Comparison of ENCODE assay signal across 30 cellular contexts in the genomic region with DNA sequence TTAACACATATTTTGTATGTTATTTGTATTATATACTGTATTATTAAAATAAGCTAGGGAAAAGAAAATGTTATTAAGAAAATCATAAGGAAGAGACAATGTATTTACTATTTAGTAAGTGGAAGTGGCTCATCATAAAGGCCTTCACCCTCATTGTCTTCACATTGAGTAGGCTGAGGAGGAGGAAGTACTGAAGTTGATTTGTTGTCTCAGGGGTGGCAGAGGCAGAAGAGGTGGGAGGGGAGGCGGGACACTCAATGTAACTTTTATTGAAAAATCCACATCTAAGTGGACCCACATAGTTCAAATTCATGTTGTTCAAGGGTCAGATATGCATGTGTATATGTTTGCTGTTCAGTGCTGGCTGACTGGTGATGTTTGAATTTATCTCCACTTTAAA.
"Had no signal": no experiment of that assay in that cellular context is flagged by ENCODE, and none has a peak within 500 bp of the region (broad histone marks: within the 10 kb centered on the region; RNA-seq: fewer than 3 reads in every experiment).

No MANE protein-coding gene starts in this region.

- H3K36me3 Mint-ChIP-seq: activated CD4-positive, alpha-beta memory T cell treated with anti-CD3 and anti-CD28 coated beads for 36 hours; activated naive CD4-positive, alpha-beta T cell treated with anti-CD3 and anti-CD28 coated beads, Interleukin-2, amount 10 ng/mL, durations not matched to agents 7 days and 5 days; activated naive CD8-positive, alpha-beta T cell; WTC11 had no signal

- H3K4me3 Mint-ChIP-seq: activated CD4-positive, alpha-beta memory T cell treated with anti-CD3 and anti-CD28 coated beads for 36 hours; activated CD4-positive, alpha-beta T cell treated with anti-CD3 and anti-CD28 coated beads for 36 hours; activated naive CD4-positive, alpha-beta T cell treated with anti-CD3 and anti-CD28 coated beads, Interleukin-2, amount 10 ng/mL, durations not matched to agents 7 days and 5 days; activated naive CD8-positive, alpha-beta T cell; activated T-cell treated with anti-CD3 and anti-CD28 coated beads, Interleukin-2, amount 50 U/mL, for 4 hours; activated T-helper 1 cell treated with anti-CD3 and anti-CD28 coated beads, Interleukin-12 subunit alpha, Interleukin-12 subunit beta, Interleukin-2, Interleukin-4 antibody, amounts not matched to agents 30 ng/mL and 10 ng/mL and 1 ng/mL, durations not matched to agents 14 hours and 24 hours and 36 hours; central memory CD8-positive, alpha-beta T cell; T-helper 1 cell treated with Interleukin-12 subunit alpha and Interleukin-12 subunit beta and Interleukin-4 antibody, amounts not matched to agents 30 μg/mL and 1 μg/mL, for 36 hours; T-helper 2 cell treated with Interferon-gamma antibody and Interleukin-4, amounts not matched to agents 5 μg/mL and 100 μg/mL, for 36 hours; WTC11 had no signal

- H3K9me3 Mint-ChIP-seq: activated CD4-positive, alpha-beta memory T cell treated with anti-CD3 and anti-CD28 coated beads for 36 hours; activated naive CD4-positive, alpha-beta T cell treated with anti-CD3 and anti-CD28 coated beads, Interleukin-2, amount 10 ng/mL, durations not matched to agents 7 days and 5 days; activated T-cell treated with anti-CD3 and anti-CD28 coated beads, Interleukin-2, amount 50 U/mL, for 4 hours; activated T-helper 1 cell treated with anti-CD3 and anti-CD28 coated beads, Interleukin-12 subunit alpha, Interleukin-12 subunit beta, Interleukin-2, Interleukin-4 antibody, amounts not matched to agents 30 ng/mL and 10 ng/mL and 1 ng/mL, durations not matched to agents 14 hours and 24 hours and 36 hours; central memory CD8-positive, alpha-beta T cell; T-helper 1 cell treated with Interleukin-12 subunit alpha and Interleukin-12 subunit beta and Interleukin-4 antibody, amounts not matched to agents 30 μg/mL and 1 μg/mL, for 36 hours; T-helper 2 cell treated with Interferon-gamma antibody and Interleukin-4, amounts not matched to agents 5 μg/mL and 100 μg/mL, for 36 hours; WTC11 had no signal

- H3K36me3 ChIP-seq: cardiac muscle cell had no signal

- H3K27ac Mint-ChIP-seq: activated CD4-positive, alpha-beta memory T cell treated with anti-CD3 and anti-CD28 coated beads for 36 hours; activated CD4-positive, alpha-beta T cell treated with anti-CD3 and anti-CD28 coated beads for 36 hours; activated naive CD4-positive, alpha-beta T cell treated with anti-CD3 and anti-CD28 coated beads, Interleukin-2, amount 10 ng/mL, durations not matched to agents 7 days and 5 days; activated naive CD8-positive, alpha-beta T cell; activated T-helper 1 cell treated with anti-CD3 and anti-CD28 coated beads, Interleukin-12 subunit alpha, Interleukin-12 subunit beta, Interleukin-2, Interleukin-4 antibody, amounts not matched to agents 30 ng/mL and 10 ng/mL and 1 ng/mL, durations not matched to agents 14 hours and 24 hours and 36 hours; T-helper 1 cell treated with Interleukin-12 subunit alpha and Interleukin-12 subunit beta and Interleukin-4 antibody, amounts not matched to agents 30 μg/mL and 1 μg/mL, for 36 hours; T-helper 2 cell treated with Interferon-gamma antibody and Interleukin-4, amounts not matched to agents 5 μg/mL and 100 μg/mL, for 36 hours; WTC11 had no signal

- DNase-seq: activated CD4-positive, alpha-beta memory T cell treated with anti-CD3 and anti-CD28 coated beads for 36 hours; activated CD4-positive, alpha-beta T cell treated with anti-CD3 and anti-CD28 coated beads for 36 hours; activated CD4-positive, alpha-beta T cell treated with anti-CD3 and anti-CD28 coated beads, Interleukin-2, amount 50 U/mL, for 1 hour; activated CD8-positive, alpha-beta memory T cell treated with anti-CD3 and anti-CD28 coated beads, Interleukin-2, amount 50 U/mL, for 4 hours; activated gamma-delta T cell treated with Interleukin-2 at 50 U/mL for 16 hours; activated naive CD4-positive, alpha-beta T cell treated with anti-CD3 and anti-CD28 coated beads, Interleukin-2, amount 10 ng/mL, durations not matched to agents 7 days and 5 days; activated T-cell treated with anti-CD3 and anti-CD28 coated beads for 4 hours; activated T-cell treated with anti-CD3 and anti-CD28 coated beads, Interleukin-2, amount 50 U/mL, for 4 hours; amniotic stem cell; aorta; MM.1S; NCI-H1048; NCI-H1105 treated with DMSO at 0.1 percent for 48 hours; NCI-H1436; NCI-H1694 treated with DMSO at 0.1 percent for 48 hours; NCI-H2029; NCI-H345; NCI-H524 treated with DMSO at 0.1 percent for 48 hours; Right ventricle myocardium superior had no signal

- ATAC-seq: activated CD4-positive, alpha-beta T cell treated with anti-CD3 and anti-CD28 coated beads for 36 hours; activated CD4-positive, CD25-positive, alpha-beta regulatory T cell treated with anti-CD3 and anti-CD28 coated beads, Interleukin-2, amount 50 U/mL, for 24 hours; activated T-cell treated with anti-CD3 and anti-CD28 coated beads, Interleukin-2, amount 50 U/mL, for 4 hours; WTC11 had no signal

- H3K27me3 Mint-ChIP-seq: central memory CD8-positive, alpha-beta T cell had no signal

- H3K4me3 ChIP-seq: cardiac muscle cell, PC-9, SK-N-MC had no signal

- H3K27ac ChIP-seq: cardiac muscle cell, KMS-11, PC-9, SK-N-MC had no signal
